Comparison of ENCODE assay signal across 22 cellular contexts in the genomic region with DNA sequence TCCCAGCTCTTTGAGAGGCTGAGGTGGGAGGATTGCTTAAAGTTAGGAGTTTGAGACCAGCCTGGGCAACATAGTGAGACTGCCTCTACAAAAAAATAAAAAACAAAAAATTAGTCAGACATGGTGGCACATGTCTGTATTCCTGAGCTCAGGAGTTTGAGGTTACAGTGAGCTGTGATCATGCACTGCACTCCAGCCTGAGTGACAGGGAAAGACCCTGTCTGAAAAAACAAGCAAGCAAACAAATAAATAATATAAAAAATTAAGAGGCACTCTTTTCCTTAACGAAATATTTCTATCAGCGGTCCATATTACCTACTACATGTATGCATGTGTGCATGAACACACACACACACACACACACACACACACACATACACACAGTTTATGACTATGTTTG.
"Had no signal": no experiment of that assay in that cellular context is flagged by ENCODE, and none has a peak within 500 bp of the region (broad histone marks: within the 10 kb centered on the region; RNA-seq: fewer than 3 reads in every experiment).

No MANE protein-coding gene starts in this region.

- H3K4me3 Mint-ChIP-seq: IgD-negative memory B cell had no signal

- H3K9me3 Mint-ChIP-seq: IgD-negative memory B cell, T-cell had no signal

- ATAC-seq: K562, Panc1, PC-3, T-cell had no signal

- H3K27ac Mint-ChIP-seq: IgD-negative memory B cell, T-cell had no signal

- DNase-seq: Kasumi-1; MM.1S; NCI-H1092 treated with DMSO at 0.1 percent for 48 hours; NCI-H1436; NCI-H187; NCI-H2029; NCI-H2081 treated with DMSO at 0.1 percent for 48 hours; NCI-H2171; NCI-H345; NCI-H446 treated with DMSO at 0.1 percent for 48 hours; NCI-H510A treated with DMSO at 0.1 percent for 48 hours; NCI-H526; NCI-H748 treated with DMSO at 0.1 percent for 48 hours; NK-92 treated with Interleukin-12 subunit alpha and Interleukin-12 subunit beta, amount 100 ng/mL, for 24 hours; PC-3; SHP77; SK-N-SH; SW 1271; T-cell had no signal

- H3K27me3 Mint-ChIP-seq: T-cell had no signal

- H3K36me3 Mint-ChIP-seq: IgD-negative memory B cell, T-cell had no signal
